In genomic region chr19:16342002-16342715, GRCh38 we compare ENCODE assay signal across 8 cellular contexts. TPM values are rescaled to one million over a fixed set of nuclear protein-coding genes. Genes with fewer than 3 reads are reported as not detected.
DNase-seq lines count a peak whose midpoint lies in the region; ATAC-seq and TF ChIP-seq lines count a peak whose summit lies in the region.

No MANE protein-coding gene starts in this region.

- no peak overlapping the region for H4K91ac ChIP-seq in IMR-90 (ENCODE audit: insufficient read depth, low read depth, low read length)

- CTCF ChIA-PET in IMR-90 (lab: Yijun Ruan, JAX), result interaction anchor here (1.3 kb wide), 1 partner anchor 44 kb away, joined by 4 read pairs; no protein-coding TSS in a partner anchor

- H3K36me3 ChIP-seq in IMR-90 (ENCODE audit: control insufficient read depth, insufficient read depth, low read length) (no peaks in the 10 kb centered on the region), thoracic aorta (no peaks in the 10 kb centered on the region)

- no peaks in the 10 kb centered on the region; a peak in 1 of 4 replicates for H3K79me1 ChIP-seq in IMR-90 (ENCODE audit: low read depth in 1 of 2, low read length in 2 of 2)

- peak overlapping the region; percentile 6 for H2BK120ac ChIP-seq in IMR-90 (ENCODE audit: low read depth, low read length)

- H3K9me3 ChIP-seq in IMR-90 (ENCODE audit: control insufficient read depth, insufficient read depth, low read length), result no peaks in the 10 kb centered on the region
- H3K9me3 ChIP-seq in thoracic aorta, result no peaks in the 10 kb centered on the region

- H3K4me1 Mint-ChIP-seq in CD14-positive monocyte (peaks cover 55% of the 10 kb centered on the region), memory B cell (peaks cover 31% of the 10 kb centered on the region)
- H3K4me1 Mint-ChIP-seq in activated naive CD4-positive, alpha-beta T cell treated with anti-CD3 and anti-CD28 coated beads, Interleukin-2, amount 50 U/mL, for 24 hours, result peaks cover 64% of the 10 kb centered on the region

- WGBS in IMR-90 (ENCODE audit: extremely low coverage in 2 of 2, insufficient read length in 1 of 2), 2 experiments, result 74% methylated on average over 5 of the region's 10 CpGs; no CpG with 5 or more reads in 1 of the 2 experiments

- H3K4me3 ChIP-seq in IMR-90 (ENCODE audit: insufficient read depth, low read depth, low read length), result no peak overlapping the region
- H3K4me3 ChIP-seq in thoracic aorta, result no peak overlapping the region

- H3K14ac ChIP-seq in IMR-90 (replicated peaks; ENCODE audit: low read depth, low read length), result no peak overlapping the region; the same call in 1 of the 2 replicates

- no peak overlapping the region for H4K5ac ChIP-seq in IMR-90 (ENCODE audit: low read depth, low read length)

- in situ Hi-C loops in IMR-90 (cut with MboI; ENCODE audit: low sequenced_read_pairs), result no loop called here

- peak overlapping the region; percentile 55; the same call in 1 of the 2 replicates for H2BK20ac ChIP-seq in IMR-90 (ENCODE audit: low read depth, low read length)

- no peak overlapping the region for H3K18ac ChIP-seq in IMR-90 (ENCODE audit: low read depth, low read length)

- intact Hi-C loops in CD14-positive monocyte (cut with micrococcal nuclease) (loop anchor here in 1 of 2 donors (2.0 kb wide), 1 partner anchor 25 kb away; no protein-coding TSS in a partner anchor), IMR-90 (cut with micrococcal nuclease) (no loop called here)

- no peak overlapping the region for H3K9ac ChIP-seq in IMR-90 (ENCODE audit: low read depth, low read length)

- H3K27me3 ChIP-seq in IMR-90 (ENCODE audit: control insufficient read depth, insufficient read depth, low read length), result no peaks in the 10 kb centered on the region
- H3K27me3 ChIP-seq in thoracic aorta (replicated peaks; ENCODE audit: insufficient read depth), result no peaks in the 10 kb centered on the region

- H4K20me1 ChIP-seq in IMR-90 (ENCODE audit: insufficient read depth, low read length), result no peaks in the 10 kb centered on the region

- H3K4ac ChIP-seq in IMR-90 (ENCODE audit: low read depth, low read length), result peak overlapping the region; percentile 68

- H3K4me2 ChIP-seq in IMR-90 (ENCODE audit: low read depth, low read length), result no peak overlapping the region

- H3K4me3 Mint-ChIP-seq in CD14-positive monocyte (peak overlapping the region; percentile 56 to 65), memory B cell (peak overlapping the region; percentile 76)
- H3K4me3 Mint-ChIP-seq in activated naive CD4-positive, alpha-beta T cell treated with anti-CD3 and anti-CD28 coated beads, Interleukin-2, amount 50 U/mL, for 24 hours, result peak overlapping the region; percentile 78

- H2AK9ac ChIP-seq in IMR-90 (replicated peaks; ENCODE audit: low read depth, low read length, poor library complexity), result no peak overlapping the region

- H2BK5ac ChIP-seq in IMR-90 (ENCODE audit: low read depth, low read length, poor library complexity, severe bottlenecking), result no peak overlapping the region

- H4K8ac ChIP-seq in IMR-90 (ENCODE audit: low read depth in 2 of 2, low read length in 2 of 2), result peak overlapping the region in 1 of 2 experiments; percentile 19; a peak in 1 of 4 replicates

- peak overlapping the region; percentile 58 for H2AFZ ChIP-seq in IMR-90 (replicated peaks; ENCODE audit: low read length, poor library complexity)

- no peak overlapping the region for H3K56ac ChIP-seq in IMR-90 (ENCODE audit: extremely low read depth, insufficient read depth, low read length)

- H3K36me3 Mint-ChIP-seq in CD14-positive monocyte (peaks cover 2% of the 10 kb centered on the region in 2 donors), memory B cell (no peaks in the 10 kb centered on the region)
- H3K36me3 Mint-ChIP-seq in activated naive CD4-positive, alpha-beta T cell treated with anti-CD3 and anti-CD28 coated beads, Interleukin-2, amount 50 U/mL, for 24 hours, result no peaks in the 10 kb centered on the region

- no peak overlapping the region; the same call in 1 of the 2 replicates for H3K23ac ChIP-seq in IMR-90 (ENCODE audit: low read depth, low read length)

- peak overlapping the region; percentile 31 for H2AK5ac ChIP-seq in IMR-90 (ENCODE audit: low read depth, low read length)

- H3K27ac ChIP-seq in IMR-90 (ENCODE audit: insufficient read depth, low read length) (no peak overlapping the region), thoracic aorta (peak overlapping the region; percentile 41 to 68)

- peak; percentile 54 for ATAC-seq in GM19397 (IDR thresholded peaks at IDR 0.05; ENCODE audit: unreplicated experiment)
- no peak for ATAC-seq in IMR-90 (ENCODE audit: low read depth)
- peak; percentile 90 for ATAC-seq in memory B cell (ENCODE audit: low read depth)
- peak; percentile 12 for ATAC-seq in thoracic aorta (ENCODE audit: insufficient number of reproducible peaks, low FRiP score, low read depth)

- peaks cover 2 to 7% (median 2%) of the 10 kb centered on the region in 3 donors for H3K27me3 Mint-ChIP-seq in CD14-positive monocyte (ENCODE audit: low read depth in 3 of 3)
- no peaks in the 10 kb centered on the region for H3K27me3 Mint-ChIP-seq in activated naive CD4-positive, alpha-beta T cell treated with anti-CD3 and anti-CD28 coated beads, Interleukin-2, amount 50 U/mL, for 24 hours
- no peaks in the 10 kb centered on the region for H3K27me3 Mint-ChIP-seq in memory B cell

- TF ChIP-seq POLR2A in IMR-90 (IDR thresholded peaks at IDR 0.05; ENCODE audit: low read depth, low read length), result no peak

- DNase-seq in CD14-positive monocyte (ENCODE audit: low spot score), result no peak
- no peak for DNase-seq in IMR-90
- DNase-seq in memory B cell (ENCODE audit: low spot score in 2 of 2), result peak; percentile 62 to 68
- no peak for DNase-seq in thoracic aorta (ENCODE audit: low spot score)
- no peak for DNase-seq in NCI-H1105 treated with DMSO at 0.1 percent for 48 hours (lab: John Stamatoyannopoulos, UW)
- DNase-seq in COLO829 (ENCODE audit: low spot score), result no peak

- dilution Hi-C loops in IMR-90 (cut with HindIII; ENCODE audit: low sequenced_read_pairs, unreplicated experiment), result no loop called here

- peak overlapping the region; percentile 76 to 97 (median 89) for H3K27ac Mint-ChIP-seq in CD14-positive monocyte
- peak overlapping the region; percentile 80 for H3K27ac Mint-ChIP-seq in activated naive CD4-positive, alpha-beta T cell treated with anti-CD3 and anti-CD28 coated beads, Interleukin-2, amount 50 U/mL, for 24 hours
- peak overlapping the region; percentile 99 for H3K27ac Mint-ChIP-seq in memory B cell

- TF ChIP-seq CTCF in CD14-positive monocyte (IDR thresholded peaks at IDR 0.05), result no peak
- TF ChIP-seq CTCF in IMR-90 (conservative IDR thresholded peaks at IDR 0.05; ENCODE audit: low read depth, low read length), result no peak
- no peak for TF ChIP-seq CTCF in thoracic aorta (IDR thresholded peaks at IDR 0.05)

- H3K9me3 Mint-ChIP-seq in CD14-positive monocyte (no peaks in the 10 kb centered on the region), memory B cell (peaks cover 2% of the 10 kb centered on the region)
- H3K9me3 Mint-ChIP-seq in activated naive CD4-positive, alpha-beta T cell treated with anti-CD3 and anti-CD28 coated beads, Interleukin-2, amount 50 U/mL, for 24 hours, result no peaks in the 10 kb centered on the region

- H2BK15ac ChIP-seq in IMR-90 (ENCODE audit: low read depth, low read length), result peak overlapping the region; percentile 9; the same call in 1 of the 3 replicates

- no TSS peak for BruUV-seq in IMR-90 (replicated peaks; lab: Mats Ljungman, UMichigan)

- POLR2A ChIA-PET in IMR-90 (lab: Charles Lee; ENCODE audit: unreplicated experiment), result no interaction called here

- no peak for TF ChIP-seq RAD21 in IMR-90 (IDR thresholded peaks at IDR 0.05; ENCODE audit: low read length)

- peaks cover 19% of the 10 kb centered on the region for H3K4me1 ChIP-seq in IMR-90 (ENCODE audit: control insufficient read depth, insufficient read depth, low read length)
- peaks cover 22 to 39% of the 10 kb centered on the region in 2 donors for H3K4me1 ChIP-seq in thoracic aorta (ENCODE audit: control insufficient read depth in 1 of 2, low read depth in 2 of 2)

- H3K9me1 ChIP-seq in IMR-90 (ENCODE audit: insufficient read depth, low read length), result peaks cover 13% of the 10 kb centered on the region

TF ChIP-seq in IMR-90, 13 proteins besides CTCF, POLR2A, EP300 and RAD21 (continues in another document):
- TF ChIP-seq SMC3 (IDR thresholded peaks at IDR 0.05; ENCODE audit: low read depth, low read length), result no peak
- TF ChIP-seq FOS (IDR thresholded peaks at IDR 0.05; ENCODE audit: low read depth, low read length), result no peak
- no peak for TF ChIP-seq CHD1 (IDR thresholded peaks at IDR 0.05; ENCODE audit: low read depth, low read length)
- no peak for TF ChIP-seq MXI1 (IDR thresholded peaks at IDR 0.05; ENCODE audit: borderline replicate concordance, low read depth, low read length)
- no peak for TF ChIP-seq MAZ (IDR thresholded peaks at IDR 0.05; ENCODE audit: borderline replicate concordance, low read depth, low read length)
- TF ChIP-seq RFX5 (IDR thresholded peaks at IDR 0.05; ENCODE audit: low read depth, low read length), result no peak
- no peak for TF ChIP-seq BHLHE40 (IDR thresholded peaks at IDR 0.05; ENCODE audit: low read depth, low read length)
- TF ChIP-seq RCOR1 (IDR thresholded peaks at IDR 0.05; ENCODE audit: insufficient replicate concordance, low read length), result no peak
- TF ChIP-seq MAFK (IDR thresholded peaks at IDR 0.05; ENCODE audit: low read depth, low read length), result no peak
- TF ChIP-seq CEBPB (IDR thresholded peaks at IDR 0.05; ENCODE audit: low read depth, low read length), result no peak
- no peak for TF ChIP-seq NFE2L2 (IDR thresholded peaks at IDR 0.05; ENCODE audit: low read depth, low read length)
- TF ChIP-seq, protein P1, sequence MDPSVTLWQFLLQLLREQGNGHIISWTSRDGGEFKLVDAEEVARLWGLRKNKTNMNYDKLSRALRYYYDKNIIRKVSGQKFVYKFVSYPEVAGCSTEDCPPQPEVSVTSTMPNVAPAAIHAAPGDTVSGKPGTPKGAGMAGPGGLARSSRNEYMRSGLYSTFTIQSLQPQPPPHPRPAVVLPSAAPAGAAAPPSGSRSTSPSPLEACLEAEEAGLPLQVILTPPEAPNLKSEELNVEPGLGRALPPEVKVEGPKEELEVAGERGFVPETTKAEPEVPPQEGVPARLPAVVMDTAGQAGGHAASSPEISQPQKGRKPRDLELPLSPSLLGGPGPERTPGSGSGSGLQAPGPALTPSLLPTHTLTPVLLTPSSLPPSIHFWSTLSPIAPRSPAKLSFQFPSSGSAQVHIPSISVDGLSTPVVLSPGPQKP (IDR thresholded peaks at IDR 0.05; ENCODE audit: borderline replicate concordance, low read depth, low read length), result no peak

RNA-seq across cellular contexts. Expression of gene KLF2, which starts 17.5 kb away (rescaled TPM):
- polyA plus RNA-seq in CD14-positive monocyte (10 to 100 TPM; 34.0 to 51.4 TPM), IMR-90 (2012; rRNA removed) (34.4 and 38.9 TPM in 2 replicates)
- total RNA-seq in IMR-90 (2012; rRNA removed) (1.1 and 3.3 TPM in 2 replicates), thoracic aorta (100 to 1,000 TPM in 1 of 2 donors, 10 to 100 TPM in 1; 34.9 to 146 TPM)
- polyA plus RNA-seq in IMR-90 (2012; cell fraction: cytosol; rRNA removed), result 49.1 and 78.5 TPM in 2 replicates
- polyA plus RNA-seq in IMR-90 (2012; cell fraction: nucleus; rRNA removed; ENCODE audit: low replicate concordance), result 129 and 171 TPM in 2 replicates

Comparison
In these comparisons a context has a peak if more than half of its experiments do, and no peak if none do; other contexts are left out.
1. DNase-seq: peak in memory B cell (2 of 2); none in CD14-positive monocyte (single experiment), IMR-90 (single experiment), thoracic aorta (single experiment), NCI-H1105 treated with DMSO at 0.1 percent for 48 hours (single experiment) and COLO829 (single experiment).
2. Peak in every context shown above with its lines, with median percentiles within 50 percentile points of each other: H3K27ac Mint-ChIP-seq and H3K4me3 Mint-ChIP-seq.